25 cellular contexts compared by ENCODE assay signal in genomic region chr17:39642675-39643074, GRCh38. TPM values are rescaled to one million over a fixed set of nuclear protein-coding genes. Genes with fewer than 3 reads are reported as not detected.
DNase-seq lines count a peak whose midpoint lies in the region; ATAC-seq and TF ChIP-seq lines count a peak whose summit lies in the region.
"Had no signal": no experiment of that assay in that cellular context is flagged by ENCODE, and none has a peak within 500 bp of the region (broad histone marks: within the 10 kb centered on the region; RNA-seq: fewer than 3 reads in every experiment).

No MANE protein-coding gene starts in this region.

- no peak for DNase-seq in stimulated activated naive CD8-positive, alpha-beta T cell treated with anti-CD3 and anti-CD28 coated beads, Interleukin-15, amount 100 ng/mL, for 72 hours
- no peak for DNase-seq in central memory CD8-positive, alpha-beta T cell (ENCODE audit: low spot score in 2 of 2)
- DNase-seq in upper lobe of right lung = no peak
- no peak for DNase-seq in middle frontal gyrus (ENCODE audit: extremely low spot score, low spot score)
- DNase-seq in NCI-H187 treated with DMSO at 0.1 percent for 48 hours (lab: John Stamatoyannopoulos, UW) = no peak
- DNase-seq: DMS79 treated with DMSO at 0.1 percent for 48 hours, foreskin melanocyte, H9, hippocampal formation, lower lobe of right lung, NCI-H146, NCI-H2171 treated with DMSO at 0.1 percent for 48 hours, NCI-H69, SHP77 treated with DMSO at 0.1 percent for 48 hours, tibial artery, WERI-Rb-1 had no signal

- peak overlapping the region; percentile 1 for H3K27ac Mint-ChIP-seq in stimulated activated naive CD8-positive, alpha-beta T cell treated with anti-CD3 and anti-CD28 coated beads, Interleukin-15, Interleukin-2, amounts not matched to agents 100 ng/mL and 50 ng/mL, for 24 hours
- H3K27ac Mint-ChIP-seq in stimulated activated naive CD8-positive, alpha-beta T cell treated with anti-CD3 and anti-CD28 coated beads, Interleukin-15, amount 100 ng/mL, for 72 hours = peak overlapping the region in 1 of 2 donors; percentile 27
- H3K27ac Mint-ChIP-seq in central memory CD8-positive, alpha-beta T cell (ENCODE audit: low read depth) = no peak overlapping the region
- H3K27ac Mint-ChIP-seq: activated T-helper 1 cell treated with anti-CD3 and anti-CD28 coated beads, Interleukin-12 subunit alpha, Interleukin-12 subunit beta, Interleukin-2, Interleukin-4 antibody, amounts not matched to agents 30 ng/mL and 10 ng/mL and 1 ng/mL, durations not matched to agents 14 hours and 24 hours and 36 hours had no signal

- no peak for ATAC-seq in stimulated activated naive CD8-positive, alpha-beta T cell treated with anti-CD3 and anti-CD28 coated beads, Interleukin-15, amount 100 ng/mL, for 72 hours
- ATAC-seq in central memory CD8-positive, alpha-beta T cell (replicated peaks; ENCODE audit: extremely low read depth, poor library complexity, severe bottlenecking) = no peak
- ATAC-seq in upper lobe of right lung = peak; percentile 4
- ATAC-seq: stimulated activated memory B cell treated with anti-CD40 and anti-IgM and Interleukin-4, amounts not matched to agents 10 μg/mL and 1 μg/mL and 100 μg/mL, for 72 hours had no signal

- H3K27ac ChIP-seq in upper lobe of right lung = no peak overlapping the region
- H3K27ac ChIP-seq: lower lobe of right lung, right atrium auricular region, tibial artery, WERI-Rb-1 had no signal

- H3K27me3 ChIP-seq in upper lobe of right lung = no peaks in the 10 kb centered on the region
- H3K27me3 ChIP-seq: adrenal gland, right atrium auricular region, tibial artery had no signal

- no peak overlapping the region for H3K4me3 Mint-ChIP-seq in stimulated activated naive CD8-positive, alpha-beta T cell treated with anti-CD3 and anti-CD28 coated beads, Interleukin-15, Interleukin-2, amounts not matched to agents 100 ng/mL and 50 ng/mL, for 24 hours
- no peak overlapping the region for H3K4me3 Mint-ChIP-seq in stimulated activated naive CD8-positive, alpha-beta T cell treated with anti-CD3 and anti-CD28 coated beads, Interleukin-15, amount 100 ng/mL, for 72 hours
- H3K4me3 Mint-ChIP-seq in central memory CD8-positive, alpha-beta T cell = peak overlapping the region; percentile 13
- H3K4me3 Mint-ChIP-seq: activated T-helper 1 cell treated with anti-CD3 and anti-CD28 coated beads, Interleukin-12 subunit alpha, Interleukin-12 subunit beta, Interleukin-2, Interleukin-4 antibody, amounts not matched to agents 30 ng/mL and 10 ng/mL and 1 ng/mL, durations not matched to agents 14 hours and 24 hours and 36 hours; H9; stimulated activated memory B cell treated with anti-CD40 and anti-IgM and Interleukin-4, amounts not matched to agents 10 μg/mL and 1 μg/mL and 100 μg/mL, for 72 hours had no signal

- no peaks in the 10 kb centered on the region for H3K27me3 Mint-ChIP-seq in stimulated activated naive CD8-positive, alpha-beta T cell treated with anti-CD3 and anti-CD28 coated beads, Interleukin-15, Interleukin-2, amounts not matched to agents 100 ng/mL and 50 ng/mL, for 24 hours
- no peaks in the 10 kb centered on the region for H3K27me3 Mint-ChIP-seq in stimulated activated naive CD8-positive, alpha-beta T cell treated with anti-CD3 and anti-CD28 coated beads, Interleukin-15, amount 100 ng/mL, for 72 hours
- no peaks in the 10 kb centered on the region for H3K27me3 Mint-ChIP-seq in central memory CD8-positive, alpha-beta T cell
- H3K27me3 Mint-ChIP-seq: stimulated activated memory B cell treated with anti-CD40 and anti-IgM and Interleukin-4, amounts not matched to agents 10 μg/mL and 1 μg/mL and 100 μg/mL, for 72 hours had no signal

- no peaks in the 10 kb centered on the region for H3K36me3 ChIP-seq in upper lobe of right lung
- H3K36me3 ChIP-seq: adrenal gland, lower lobe of right lung, right atrium auricular region, tibial artery had no signal

- peaks cover 8% of the 10 kb centered on the region for H3K36me3 Mint-ChIP-seq in stimulated activated naive CD8-positive, alpha-beta T cell treated with anti-CD3 and anti-CD28 coated beads, Interleukin-15, Interleukin-2, amounts not matched to agents 100 ng/mL and 50 ng/mL, for 24 hours (ENCODE audit: low read depth)
- H3K36me3 Mint-ChIP-seq in central memory CD8-positive, alpha-beta T cell (ENCODE audit: insufficient read depth) = peaks cover 8% of the 10 kb centered on the region
- H3K36me3 Mint-ChIP-seq: stimulated activated memory B cell treated with anti-CD40 and anti-IgM and Interleukin-4, amounts not matched to agents 10 μg/mL and 1 μg/mL and 100 μg/mL, for 72 hours had no signal

- no peaks in the 10 kb centered on the region for H3K9me3 ChIP-seq in upper lobe of right lung
- H3K9me3 ChIP-seq: adrenal gland, lower lobe of right lung, right atrium auricular region, tibial artery had no signal

- no peak overlapping the region for H3K4me3 ChIP-seq in upper lobe of right lung
- H3K4me3 ChIP-seq: adrenal gland, lower lobe of right lung, right atrium auricular region, tibial artery had no signal

- H3K4me1 Mint-ChIP-seq in stimulated activated naive CD8-positive, alpha-beta T cell treated with anti-CD3 and anti-CD28 coated beads, Interleukin-15, Interleukin-2, amounts not matched to agents 100 ng/mL and 50 ng/mL, for 24 hours (ENCODE audit: low read depth) = peaks cover 83% of the 10 kb centered on the region
- peaks cover 81% of the 10 kb centered on the region for H3K4me1 Mint-ChIP-seq in stimulated activated naive CD8-positive, alpha-beta T cell treated with anti-CD3 and anti-CD28 coated beads, Interleukin-15, amount 100 ng/mL, for 72 hours
- peaks cover 82% of the 10 kb centered on the region for H3K4me1 Mint-ChIP-seq in central memory CD8-positive, alpha-beta T cell

- no peak for TF ChIP-seq CTCF in upper lobe of right lung (IDR thresholded peaks at IDR 0.05)

- peaks cover 55% of the 10 kb centered on the region for H3K4me1 ChIP-seq in upper lobe of right lung

- intact Hi-C loops in upper lobe of right lung (cut with DNase I) = no loop called here

- H3K9me3 Mint-ChIP-seq in stimulated activated naive CD8-positive, alpha-beta T cell treated with anti-CD3 and anti-CD28 coated beads, Interleukin-15, Interleukin-2, amounts not matched to agents 100 ng/mL and 50 ng/mL, for 24 hours = no peaks in the 10 kb centered on the region
- H3K9me3 Mint-ChIP-seq in stimulated activated naive CD8-positive, alpha-beta T cell treated with anti-CD3 and anti-CD28 coated beads, Interleukin-15, amount 100 ng/mL, for 72 hours = no peaks in the 10 kb centered on the region
- H3K9me3 Mint-ChIP-seq in central memory CD8-positive, alpha-beta T cell = no peaks in the 10 kb centered on the region
- H3K9me3 Mint-ChIP-seq: activated T-helper 1 cell treated with anti-CD3 and anti-CD28 coated beads, Interleukin-12 subunit alpha, Interleukin-12 subunit beta, Interleukin-2, Interleukin-4 antibody, amounts not matched to agents 30 ng/mL and 10 ng/mL and 1 ng/mL, durations not matched to agents 14 hours and 24 hours and 36 hours; H9; stimulated activated memory B cell treated with anti-CD40 and anti-IgM and Interleukin-4, amounts not matched to agents 10 μg/mL and 1 μg/mL and 100 μg/mL, for 72 hours had no signal

RNA-seq across cellular contexts. Expression of gene STARD3, which starts 5.7 kb away (rescaled TPM):
- 78.2 TPM for total RNA-seq in upper lobe of right lung

RNA-seq across cellular contexts. Expression of gene PPP1R1B, which starts 15.9 kb away (rescaled TPM):
- total RNA-seq in upper lobe of right lung = 25.1 TPM
- total RNA-seq: activated T-helper 1 cell treated with anti-CD3 and anti-CD28 coated beads, Interleukin-12 subunit alpha, Interleukin-12 subunit beta, Interleukin-2, Interleukin-4 antibody, amounts not matched to agents 30 ng/mL and 10 ng/mL and 1 ng/mL, durations not matched to agents 14 hours and 24 hours and 36 hours; epithelial cell of proximal tubule; MCF 10A; osteoblast; T-helper 1 cell treated with Interleukin-12 subunit alpha and Interleukin-12 subunit beta and Interleukin-4 antibody, amounts not matched to agents 30 ng/mL and 1 ng/mL, for 36 hours had no signal

RNA-seq across cellular contexts. Expression of gene TCAP, which starts 22.5 kb away (rescaled TPM):
- total RNA-seq in upper lobe of right lung = 5.3 TPM
- total RNA-seq: epithelial cell of proximal tubule had no signal

RNA-seq across cellular contexts. Expression of gene PNMT, which starts 25.6 kb away (rescaled TPM):
- 4.3 TPM for total RNA-seq in upper lobe of right lung
- total RNA-seq: activated T-helper 1 cell treated with anti-CD3 and anti-CD28 coated beads, Interleukin-12 subunit alpha, Interleukin-12 subunit beta, Interleukin-2, Interleukin-4 antibody, amounts not matched to agents 30 ng/mL and 10 ng/mL and 1 ng/mL, durations not matched to agents 14 hours and 24 hours and 36 hours; epithelial cell of proximal tubule; MCF 10A; osteoblast; T-helper 1 cell treated with Interleukin-12 subunit alpha and Interleukin-12 subunit beta and Interleukin-4 antibody, amounts not matched to agents 30 ng/mL and 1 ng/mL, for 36 hours had no signal

RNA-seq across cellular contexts. Expression of gene NEUROD2, which starts 35.0 kb away (rescaled TPM):
- total RNA-seq in upper lobe of right lung = not detected
- total RNA-seq: activated T-helper 1 cell treated with anti-CD3 and anti-CD28 coated beads, Interleukin-12 subunit alpha, Interleukin-12 subunit beta, Interleukin-2, Interleukin-4 antibody, amounts not matched to agents 30 ng/mL and 10 ng/mL and 1 ng/mL, durations not matched to agents 14 hours and 24 hours and 36 hours; adrenal gland; epithelial cell of proximal tubule; H9; lower lobe of right lung; MCF 10A; osteoblast; right atrium auricular region; T-helper 1 cell treated with Interleukin-12 subunit alpha and Interleukin-12 subunit beta and Interleukin-4 antibody, amounts not matched to agents 30 ng/mL and 1 ng/mL, for 36 hours had no signal
